In the genomic region with DNA sequence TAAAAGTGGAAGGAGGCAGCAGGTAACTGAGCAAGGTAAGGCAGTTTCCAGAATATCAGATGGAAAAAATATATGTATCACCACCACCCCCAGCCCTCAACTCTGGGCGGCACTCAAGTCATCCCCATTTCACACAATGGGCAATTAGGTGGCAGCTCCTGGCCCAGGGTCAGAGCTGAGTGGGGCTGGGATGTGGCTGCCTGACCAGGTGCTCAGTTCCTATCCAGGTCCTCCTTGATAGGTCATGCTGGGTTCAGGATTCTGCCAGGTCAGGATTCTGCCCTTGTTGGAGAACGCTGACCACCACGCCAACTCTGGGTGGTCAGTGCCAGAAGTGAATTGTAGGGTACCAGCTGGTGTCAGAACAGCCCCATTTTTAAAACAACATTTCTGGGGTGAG, we compare ENCODE assay signal across 1 cellular context.
TF ChIP-seq lines count a peak whose summit lies in the region.

No MANE protein-coding gene starts in this region.

TF ChIP-seq in SK-N-SH, 30 proteins besides CTCF, POLR2A, EP300 and RAD21 (continued from another document):
- TF ChIP-seq, protein P1, sequence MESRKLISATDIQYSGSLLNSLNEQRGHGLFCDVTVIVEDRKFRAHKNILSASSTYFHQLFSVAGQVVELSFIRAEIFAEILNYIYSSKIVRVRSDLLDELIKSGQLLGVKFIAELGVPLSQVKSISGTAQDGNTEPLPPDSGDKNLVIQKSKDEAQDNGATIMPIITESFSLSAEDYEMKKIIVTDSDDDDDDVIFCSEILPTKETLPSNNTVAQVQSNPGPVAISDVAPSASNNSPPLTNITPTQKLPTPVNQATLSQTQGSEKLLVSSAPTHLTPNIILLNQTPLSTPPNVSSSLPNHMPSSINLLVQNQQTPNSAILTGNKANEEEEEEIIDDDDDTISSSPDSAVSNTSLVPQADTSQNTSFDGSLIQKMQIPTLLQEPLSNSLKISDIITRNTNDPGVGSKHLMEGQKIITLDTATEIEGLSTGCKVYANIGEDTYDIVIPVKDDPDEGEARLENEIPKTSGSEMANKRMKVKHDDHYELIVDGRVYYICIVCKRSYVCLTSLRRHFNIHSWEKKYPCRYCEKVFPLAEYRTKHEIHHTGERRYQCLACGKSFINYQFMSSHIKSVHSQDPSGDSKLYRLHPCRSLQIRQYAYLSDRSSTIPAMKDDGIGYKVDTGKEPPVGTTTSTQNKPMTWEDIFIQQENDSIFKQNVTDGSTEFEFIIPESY (IDR thresholded peaks at IDR 0.05; ENCODE audit: borderline replicate concordance, low read depth) = no peak
- no peak for TF ChIP-seq GABPA (IDR thresholded peaks at IDR 0.05; ENCODE audit: low read depth)
